1 cellular context compared by ENCODE assay signal in genomic region chr17:80018917-80019651, GRCh38.
TF ChIP-seq lines count a peak whose summit lies in the region.

No MANE protein-coding gene starts in this region.

TF ChIP-seq in HepG2, 621 proteins besides CTCF, POLR2A, EP300 and RAD21 (continued from another document and continues in another):
- TF ChIP-seq ZNF644 (CRISPR knock-in tag; IDR thresholded peaks at IDR 0.05; ENCODE audit: low read depth): peak; percentile 25; the same call in 1 of the 2 replicates
- TF ChIP-seq ZNF576 (CRISPR knock-in tag; IDR thresholded peaks at IDR 0.05): no peak
- no peak for TF ChIP-seq FOXM1 (CRISPR knock-in tag; IDR thresholded peaks at IDR 0.05)
- TF ChIP-seq MYNN (CRISPR knock-in tag; IDR thresholded peaks at IDR 0.05; ENCODE audit: low read depth): no peak
- TF ChIP-seq ZNF275 (CRISPR knock-in tag; IDR thresholded peaks at IDR 0.05; ENCODE audit: borderline replicate concordance): no peak
- peak; percentile 58; the same call in 1 of the 2 replicates for TF ChIP-seq GFI1 (CRISPR knock-in tag; IDR thresholded peaks at IDR 0.05; ENCODE audit: borderline replicate concordance)
- peak; percentile 33; the same call in 1 of the 2 replicates for TF ChIP-seq ERF (CRISPR knock-in tag; IDR thresholded peaks at IDR 0.05)
- TF ChIP-seq ZNF484 (CRISPR knock-in tag; IDR thresholded peaks at IDR 0.05; ENCODE audit: borderline replicate concordance, low read depth): no peak
- TF ChIP-seq FOXC1 (CRISPR knock-in tag; IDR thresholded peaks at IDR 0.05; ENCODE audit: borderline replicate concordance): peak; percentile 67
- TF ChIP-seq KDM3A (CRISPR knock-in tag; IDR thresholded peaks at IDR 0.05; ENCODE audit: low read depth): no peak
- 0 out of 2 replicates have a peak, but pooled peaks have one; percentile 25 for TF ChIP-seq ZFX (CRISPR knock-in tag; IDR thresholded peaks at IDR 0.05; ENCODE audit: low read depth)
- TF ChIP-seq ZNF317 (CRISPR knock-in tag; IDR thresholded peaks at IDR 0.05): no peak
- TF ChIP-seq NFYB (CRISPR knock-in tag; IDR thresholded peaks at IDR 0.05): no peak; the same call in 1 of the 2 replicates
- TF ChIP-seq ZNF34 (CRISPR knock-in tag; IDR thresholded peaks at IDR 0.05; ENCODE audit: borderline replicate concordance): no peak
- no peak for TF ChIP-seq ZNF775 (CRISPR knock-in tag; IDR thresholded peaks at IDR 0.05; ENCODE audit: borderline replicate concordance)
- TF ChIP-seq GRHL1 (CRISPR knock-in tag; conservative IDR thresholded peaks at IDR 0.05): no peak
- no peak for TF ChIP-seq SNRNP70 (IDR thresholded peaks at IDR 0.05; ENCODE audit: low read depth, low read length)
- peak; percentile 65; the same call in 1 of the 2 replicates for TF ChIP-seq GATAD2A (CRISPR knock-in tag; IDR thresholded peaks at IDR 0.05)
- TF ChIP-seq TBL1XR1 (IDR thresholded peaks at IDR 0.05; ENCODE audit: borderline replicate concordance, low read length, partially characterized antibody): no peak
- TF ChIP-seq ZNF44 (CRISPR knock-in tag; IDR thresholded peaks at IDR 0.05): no peak
- no peak for TF ChIP-seq TGIF2 (CRISPR knock-in tag; IDR thresholded peaks at IDR 0.05)
- TF ChIP-seq NCOA5 (CRISPR knock-in tag; IDR thresholded peaks at IDR 0.05): no peak
- TF ChIP-seq NBN (conservative IDR thresholded peaks at IDR 0.05): no peak
- TF ChIP-seq NCOA1 (CRISPR knock-in tag; IDR thresholded peaks at IDR 0.05): no peak
- TF ChIP-seq KLF16 (CRISPR knock-in tag; IDR thresholded peaks at IDR 0.05): 0 out of 4 replicates have a peak, but pooled peaks of 1 of the 2 experiments have one; percentile 55
- TF ChIP-seq JARID2 (CRISPR knock-in tag; IDR thresholded peaks at IDR 0.05; ENCODE audit: insufficient replicate concordance): no peak
- TF ChIP-seq KLF9 (CRISPR knock-in tag; IDR thresholded peaks at IDR 0.05; ENCODE audit: low read depth): no peak
- no peak for TF ChIP-seq ZMYM2 (CRISPR knock-in tag; IDR thresholded peaks at IDR 0.05)
- no peak for TF ChIP-seq ZNF713 (CRISPR knock-in tag; IDR thresholded peaks at IDR 0.05)
- TF ChIP-seq CREBL2 (CRISPR knock-in tag; IDR thresholded peaks at IDR 0.05; ENCODE audit: borderline replicate concordance): no peak
- TF ChIP-seq ZFP36 (IDR thresholded peaks at IDR 0.05; ENCODE audit: borderline replicate concordance, low read depth, low read length, partially characterized antibody): no peak
- TF ChIP-seq HINFP (CRISPR knock-in tag; IDR thresholded peaks at IDR 0.05; ENCODE audit: low read depth): no peak; the same call in 1 of the 2 replicates
- TF ChIP-seq HDAC1 (CRISPR knock-in tag; IDR thresholded peaks at IDR 0.05): no peak
- no peak for TF ChIP-seq CHCHD3 (CRISPR knock-in tag; IDR thresholded peaks at IDR 0.05)
- no peak for TF ChIP-seq ZNF335 (CRISPR knock-in tag; IDR thresholded peaks at IDR 0.05)
- no peak for TF ChIP-seq ZBTB21 (CRISPR knock-in tag; IDR thresholded peaks at IDR 0.05)
- no peak for TF ChIP-seq ETS1 (CRISPR knock-in tag; IDR thresholded peaks at IDR 0.05)
- TF ChIP-seq PCBP2 (optimal IDR thresholded peaks at IDR 0.05; ENCODE audit: low read depth, low read length, poor library complexity, severe bottlenecking): no peak
- no peak for TF ChIP-seq ATF7-NPFF (CRISPR knock-in tag; IDR thresholded peaks at IDR 0.05; ENCODE audit: low read depth)
- TF ChIP-seq ZBTB46 (CRISPR knock-in tag; IDR thresholded peaks at IDR 0.05; ENCODE audit: borderline replicate concordance): no peak
- no peak; the same call in 1 of the 2 replicates for TF ChIP-seq HMGXB3 (CRISPR knock-in tag; IDR thresholded peaks at IDR 0.05; ENCODE audit: borderline replicate concordance)
- TF ChIP-seq ZNF574 (CRISPR knock-in tag; IDR thresholded peaks at IDR 0.05): peak; percentile 76
- no peak for TF ChIP-seq ELF1 (CRISPR knock-in tag; IDR thresholded peaks at IDR 0.05)
- no peak for TF ChIP-seq CREB3 (CRISPR knock-in tag; IDR thresholded peaks at IDR 0.05)
- no peak for TF ChIP-seq ZFP90 (CRISPR knock-in tag; IDR thresholded peaks at IDR 0.05; ENCODE audit: borderline replicate concordance)
- TF ChIP-seq NCOA2 (CRISPR knock-in tag; IDR thresholded peaks at IDR 0.05): peak; percentile 63; the same call in 1 of the 2 replicates
- TF ChIP-seq ATF1 (CRISPR knock-in tag; IDR thresholded peaks at IDR 0.05): no peak
- no peak for TF ChIP-seq YEATS2 (CRISPR knock-in tag; IDR thresholded peaks at IDR 0.05; ENCODE audit: borderline replicate concordance)
- no peak for TF ChIP-seq ZNF496 (CRISPR knock-in tag; IDR thresholded peaks at IDR 0.05; ENCODE audit: insufficient replicate concordance)
- no peak for TF ChIP-seq SYNCRIP (IDR thresholded peaks at IDR 0.05; ENCODE audit: insufficient read depth, low read depth, low read length)
